ENCODE assay signal across 8 cellular contexts in the genomic region with DNA sequence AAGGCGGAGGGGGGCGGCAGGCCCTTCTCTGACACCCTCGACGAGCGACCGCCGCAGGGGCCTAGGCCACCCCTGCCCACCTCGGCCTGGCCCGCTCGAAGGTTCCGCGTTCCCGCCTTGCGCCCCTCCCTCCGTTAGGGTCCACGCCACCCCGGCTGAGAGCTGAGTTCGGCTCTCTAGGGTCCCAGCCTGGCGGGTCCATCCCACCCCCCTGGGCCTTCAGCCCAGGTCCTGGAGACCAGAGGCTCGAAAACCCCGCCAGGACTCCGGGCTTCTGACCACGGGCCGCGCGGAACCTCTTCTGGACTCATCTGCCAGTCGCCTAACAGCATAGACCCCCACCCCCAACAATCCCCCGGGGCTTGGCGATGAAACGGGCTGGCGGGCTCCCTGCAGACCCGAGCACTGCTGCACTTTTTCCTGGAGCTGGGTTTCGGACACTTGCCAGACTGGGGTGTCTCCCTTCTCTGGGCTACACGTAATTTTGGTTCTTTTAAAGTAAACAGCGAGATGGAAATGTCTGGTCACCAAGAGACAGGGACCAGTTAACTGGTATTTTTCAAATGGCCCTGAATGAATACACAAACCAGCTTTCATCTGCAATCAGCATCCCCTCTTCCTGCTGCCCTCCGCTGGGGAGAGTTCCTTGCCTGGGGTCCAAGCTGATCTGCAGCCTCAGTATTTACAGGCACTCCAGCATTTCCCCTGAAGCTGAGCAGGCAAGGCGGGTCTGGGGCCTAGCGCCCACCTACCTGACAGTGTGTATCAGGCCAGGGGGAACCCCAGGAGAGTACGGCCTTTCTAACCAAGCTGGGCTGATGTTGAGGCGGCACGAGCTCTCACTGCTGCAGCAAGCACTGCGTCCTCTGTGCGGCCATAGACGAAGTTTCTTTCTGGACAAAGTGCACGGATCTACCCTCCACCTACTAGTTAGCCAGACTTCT. TPM values are rescaled to one million over a fixed set of nuclear protein-coding genes. Genes with fewer than 3 reads are reported as not detected.
DNase-seq lines count a peak whose midpoint lies in the region; ATAC-seq and TF ChIP-seq lines count a peak whose summit lies in the region.

No MANE protein-coding gene starts in this region.

- H3K36me3 Mint-ChIP-seq in HFFc6 (ENCODE audit: low read depth): no peaks in the 10 kb centered on the region
- peaks cover 32% of the 10 kb centered on the region for H3K36me3 Mint-ChIP-seq in activated CD8-positive, alpha-beta T cell treated with anti-CD3 and anti-CD28 coated beads for 36 hours (ENCODE audit: low read depth)

- H3K27me3 Mint-ChIP-seq in HFFc6 (ENCODE audit: insufficient read depth): peaks cover 4% of the 10 kb centered on the region; the same call in 1 of the 2 replicates
- H3K27me3 Mint-ChIP-seq in activated CD8-positive, alpha-beta T cell treated with anti-CD3 and anti-CD28 coated beads for 36 hours: no peaks in the 10 kb centered on the region
- no peaks in the 10 kb centered on the region for H3K27me3 Mint-ChIP-seq in stimulated activated naive CD8-positive, alpha-beta T cell treated with anti-CD3 and anti-CD28 coated beads, Interleukin-15, amount 100 ng/mL, for 72 hours

- no peak for TF ChIP-seq CTCF in HFFc6 (IDR thresholded peaks at IDR 0.05)
- no peak for TF ChIP-seq CTCF in activated CD8-positive, alpha-beta T cell treated with anti-CD3 and anti-CD28 coated beads for 36 hours (IDR thresholded peaks at IDR 0.05)

- in situ Hi-C loops in KBM-7 (cut with MboI; ENCODE audit: low pct_unique_long_range_greater_than_20kb, low sequenced_read_pairs): no loop called here

- intact Hi-C loops in activated CD8-positive, alpha-beta T cell treated with anti-CD3 and anti-CD28 coated beads for 36 hours (cut with micrococcal nuclease): no loop called here

- peaks cover 19% of the 10 kb centered on the region for H3K4me1 Mint-ChIP-seq in HFFc6 (ENCODE audit: low read depth)
- H3K4me1 Mint-ChIP-seq in activated CD8-positive, alpha-beta T cell treated with anti-CD3 and anti-CD28 coated beads for 36 hours (ENCODE audit: low read depth): peaks cover 22% of the 10 kb centered on the region
- peaks cover 47% of the 10 kb centered on the region for H3K4me1 Mint-ChIP-seq in stimulated activated naive CD8-positive, alpha-beta T cell treated with anti-CD3 and anti-CD28 coated beads, Interleukin-15, amount 100 ng/mL, for 72 hours

- peak overlapping the region; percentile 48 for H3K27ac Mint-ChIP-seq in HFFc6
- peak overlapping the region; percentile 77 for H3K27ac Mint-ChIP-seq in activated CD8-positive, alpha-beta T cell treated with anti-CD3 and anti-CD28 coated beads for 36 hours
- H3K27ac Mint-ChIP-seq in stimulated activated naive CD8-positive, alpha-beta T cell treated with anti-CD3 and anti-CD28 coated beads, Interleukin-15, amount 100 ng/mL, for 72 hours: peak overlapping the region; percentile 66 to 82

- H3K9me3 ChIP-seq in iPS-18c (ENCODE audit: control insufficient read depth, insufficient read depth, low read length): peaks cover 3% of the 10 kb centered on the region

- ATAC-seq in activated CD8-positive, alpha-beta T cell treated with anti-CD3 and anti-CD28 coated beads for 36 hours: no peak
- no peak for ATAC-seq in stimulated activated naive CD8-positive, alpha-beta T cell treated with anti-CD3 and anti-CD28 coated beads, Interleukin-15, amount 100 ng/mL, for 72 hours
- ATAC-seq in GM19023 (IDR thresholded peaks at IDR 0.05; ENCODE audit: unreplicated experiment): no peak

- CTCF ChIA-PET in activated CD8-positive, alpha-beta T cell treated with anti-CD3 and anti-CD28 coated beads for 36 hours (lab: Charles Lee): interaction anchor here (1.0 to 9.8 kb wide), 11 partner anchors 7 to 132 kb away, joined by 3 to 78 read pairs (median 3); a partner anchor contains a TSS

- POLR2A ChIA-PET in activated CD8-positive, alpha-beta T cell treated with anti-CD3 and anti-CD28 coated beads for 36 hours (lab: Charles Lee): interaction anchor here (0.8 to 9.5 kb wide), 17 partner anchors 7 to 269 kb away, joined by 3 to 100 read pairs (median 4); a partner anchor contains a TSS

- no peaks in the 10 kb centered on the region for H3K9me3 Mint-ChIP-seq in HFFc6
- H3K9me3 Mint-ChIP-seq in activated CD8-positive, alpha-beta T cell treated with anti-CD3 and anti-CD28 coated beads for 36 hours: no peaks in the 10 kb centered on the region
- no peaks in the 10 kb centered on the region for H3K9me3 Mint-ChIP-seq in stimulated activated naive CD8-positive, alpha-beta T cell treated with anti-CD3 and anti-CD28 coated beads, Interleukin-15, amount 100 ng/mL, for 72 hours

- H3K4me3 ChIP-seq in iPS-18c (ENCODE audit: insufficient read depth, low read depth, low read length): peak overlapping the region; percentile 89; the same call in 1 of the 2 replicates

- DNase-seq in HFFc6: no peak
- DNase-seq in activated CD8-positive, alpha-beta T cell treated with anti-CD3 and anti-CD28 coated beads for 36 hours: no peak
- DNase-seq in stimulated activated naive CD8-positive, alpha-beta T cell treated with anti-CD3 and anti-CD28 coated beads, Interleukin-15, amount 100 ng/mL, for 72 hours: no peak
- DNase-seq in KBM-7: no peak
- no peak for DNase-seq in activated CD4-positive, CD25-positive, alpha-beta regulatory T cell treated with anti-CD3 and anti-CD28 coated beads, Interleukin-2, amount 50 U/mL, for 72 hours
- no peak for DNase-seq in stimulated activated CD4-positive, alpha-beta T cell treated with anti-CD3 and anti-CD28 coated beads, Interleukin-1b, Interleukin-23, amount 100 ng/mL, for 48 hours

- peak overlapping the region; percentile 56 for H3K4me3 Mint-ChIP-seq in HFFc6
- H3K4me3 Mint-ChIP-seq in activated CD8-positive, alpha-beta T cell treated with anti-CD3 and anti-CD28 coated beads for 36 hours: peak overlapping the region; percentile 87
- H3K4me3 Mint-ChIP-seq in stimulated activated naive CD8-positive, alpha-beta T cell treated with anti-CD3 and anti-CD28 coated beads, Interleukin-15, amount 100 ng/mL, for 72 hours: peak overlapping the region; percentile 53 to 60

RNA-seq across cellular contexts. Expression of a gene that starts 0.6 kb away (rescaled TPM):
- 10 to 100 TPM; 10.3 to 12.6 (median 11.0) TPM for total RNA-seq in HFFc6 (2021; fragmentation: NEBNext Ultra II Directional; extraction: Animal tissue kit (Norgen Biotek cat#: 25700))
- total RNA-seq in activated CD8-positive, alpha-beta T cell treated with anti-CD3 and anti-CD28 coated beads for 36 hours: 10 to 100 TPM; 37.1 to 42.2 TPM

RNA-seq across cellular contexts. Expression of a gene that starts 7.3 kb away (rescaled TPM):
- 10 to 100 TPM; 64.9 to 89.8 (median 70.3) TPM for total RNA-seq in HFFc6 (2021; fragmentation: NEBNext Ultra II Directional; extraction: Animal tissue kit (Norgen Biotek cat#: 25700))
- 100 to 1,000 TPM; 117 to 126 TPM for total RNA-seq in activated CD8-positive, alpha-beta T cell treated with anti-CD3 and anti-CD28 coated beads for 36 hours

RNA-seq across cellular contexts. Expression of a gene that starts 19.0 kb away (rescaled TPM):
- 1 to 10 TPM; 1.0 to 2.3 (median 1.5) TPM for total RNA-seq in HFFc6 (2021; fragmentation: NEBNext Ultra II Directional; extraction: Animal tissue kit (Norgen Biotek cat#: 25700))
- total RNA-seq in activated CD8-positive, alpha-beta T cell treated with anti-CD3 and anti-CD28 coated beads for 36 hours: 10 to 100 TPM; 16.6 to 16.8 TPM

RNA-seq across cellular contexts. Expression of a gene that starts 42.2 kb away (rescaled TPM):
- total RNA-seq in HFFc6 (2021; fragmentation: NEBNext Ultra II Directional; extraction: Animal tissue kit (Norgen Biotek cat#: 25700)): 10 to 100 TPM; 51.4 to 65.5 (median 59.3) TPM
- 10 to 100 TPM; 54.4 to 58.5 TPM for total RNA-seq in activated CD8-positive, alpha-beta T cell treated with anti-CD3 and anti-CD28 coated beads for 36 hours

RNA-seq across cellular contexts. Expression of a gene that starts 43.5 kb away (rescaled TPM):
- total RNA-seq in HFFc6 (2021; fragmentation: NEBNext Ultra II Directional; extraction: Animal tissue kit (Norgen Biotek cat#: 25700)): 10 to 100 TPM in 1 of 6 experiments, 1 to 10 TPM in 5; 5.6 to 10.1 (median 6.3) TPM
- total RNA-seq in activated CD8-positive, alpha-beta T cell treated with anti-CD3 and anti-CD28 coated beads for 36 hours: 10 to 100 TPM; 13.2 to 16.2 TPM

Comparison
In these comparisons a context has a peak if more than half of its experiments do, and no peak if none do; other contexts are left out.
1. RNA of a gene that starts 19.0 kb away (total RNA-seq): 16.6 to 16.8 TPM in activated CD8-positive, alpha-beta T cell treated with anti-CD3 and anti-CD28 coated beads for 36 hours; 1.0 to 2.3 TPM in HFFc6; every median in the first group is over 4 times any median in the second.
2. Peak in every context shown above with its lines, with median percentiles within 50 percentile points of each other: H3K27ac Mint-ChIP-seq and H3K4me3 Mint-ChIP-seq.